Comparison of ENCODE assay signal across 8 cellular contexts in genomic region chr17:79811036-79811887, GRCh38. TPM values are rescaled to one million over a fixed set of nuclear protein-coding genes. Genes with fewer than 3 reads are reported as not detected.
DNase-seq lines count a peak whose midpoint lies in the region; ATAC-seq and TF ChIP-seq lines count a peak whose summit lies in the region.

No MANE protein-coding gene starts in this region.

- H3K36me3 ChIP-seq in gastroesophageal sphincter, result no peaks in the 10 kb centered on the region
- H3K36me3 ChIP-seq in prostate gland, result no peaks in the 10 kb centered on the region

- ATAC-seq in gastroesophageal sphincter (no peak), GM18867 (IDR thresholded peaks at IDR 0.05; ENCODE audit: unreplicated experiment) (no peak)

- H3K4me3 ChIP-seq in gastroesophageal sphincter (no peak overlapping the region), prostate gland (no peak overlapping the region)

- peaks cover 0 to 69% (median 35%) of the 10 kb centered on the region in 3 donors for H3K4me1 ChIP-seq in gastroesophageal sphincter
- peaks cover 36% of the 10 kb centered on the region for H3K4me1 ChIP-seq in prostate gland (replicated peaks)

- WGBS in gastroesophageal sphincter (ENCODE audit: low coverage in 1 of 2), 2 donors, result 2 to 3% methylated on average over 16 to 33 of the region's 66 CpGs
- 2% methylated on average over 44 of the region's 66 CpGs for WGBS in prostate gland

- H3K27ac ChIP-seq in gastroesophageal sphincter (no peak overlapping the region), prostate gland (peak overlapping the region in 1 of 2 donors; percentile 4)

- peak; percentile 92 for DNase-seq in 8988T
- DNase-seq in EL, result peak; percentile 26
- DNase-seq in NCI-H146 (lab: John Stamatoyannopoulos, UW), result peak; percentile 80
- peak; percentile 79 for DNase-seq in UCSD-AML1 (lab: John Stamatoyannopoulos, UW; ENCODE audit: unreplicated experiment)
- DNase-seq in prostate gland (ENCODE audit: low spot score), result no peak
- DNase-seq in stimulated activated CD4-positive, alpha-beta T cell treated with anti-CD3 and anti-CD28 coated beads, Interleukin-12 subunit alpha, Interleukin-12 subunit beta, amount 100 ng/mL, for 4 hours, result no peak

- TF ChIP-seq CTCF in gastroesophageal sphincter (IDR thresholded peaks at IDR 0.05), result peak in 3 of 4 experiments; percentile 17 to 56 (median 37)
- peak; percentile 13 to 54 (median 42) for TF ChIP-seq CTCF in prostate gland (IDR thresholded peaks at IDR 0.05)

- intact Hi-C loops in prostate gland (cut with DNase I), result no loop called here

- H3K27me3 ChIP-seq in gastroesophageal sphincter (peaks cover 100% of the 10 kb centered on the region), prostate gland (replicated peaks; ENCODE audit: insufficient read depth) (peaks cover 17% of the 10 kb centered on the region)

- TF ChIP-seq EP300 in gastroesophageal sphincter (IDR thresholded peaks at IDR 0.05), result no peak

- TF ChIP-seq POLR2A in gastroesophageal sphincter (IDR thresholded peaks at IDR 0.05) (no peak), prostate gland (IDR thresholded peaks at IDR 0.05) (no peak)

- no peaks in the 10 kb centered on the region for H3K9me3 ChIP-seq in gastroesophageal sphincter
- no peaks in the 10 kb centered on the region for H3K9me3 ChIP-seq in prostate gland

RNA-seq across cellular contexts. Expression of gene CBX8, which starts 14.4 kb away (rescaled TPM):
- total RNA-seq in gastroesophageal sphincter (10 to 100 TPM in 1 of 4 donors, 1 to 10 TPM in 2, under 1 TPM in 1; 0.40 to 10.6 (median 3.9) TPM), prostate gland (1 to 10 TPM; 4.7 to 4.8 TPM)

RNA-seq across cellular contexts. Expression of gene CBX4, which starts 28.0 kb away (rescaled TPM):
- total RNA-seq in gastroesophageal sphincter (10 to 100 TPM in 2 of 4 donors, 1 to 10 TPM in 2; 6.7 to 11.5 (median 10.0) TPM), prostate gland (10 to 100 TPM; 28.0 to 28.5 TPM)

RNA-seq across cellular contexts. Expression of gene CBX2, which starts 33.3 kb away (rescaled TPM):
- total RNA-seq in gastroesophageal sphincter (1 to 10 TPM in 3 of 4 donors, under 1 TPM in 1; 0.81 to 2.5 (median 2.0) TPM), prostate gland (10 to 100 TPM in 1 of 2 donors, 1 to 10 TPM in 1; 2.0 to 17.0 TPM)

Comparison
In these comparisons a context has a peak if more than half of its experiments do, and no peak if none do; other contexts are left out.
1. DNase-seq: peak in 8988T (single experiment), EL (single experiment), NCI-H146 (single experiment) and UCSD-AML1 (single experiment); none in prostate gland (single experiment) and stimulated activated CD4-positive, alpha-beta T cell treated with anti-CD3 and anti-CD28 coated beads, Interleukin-12 subunit alpha, Interleukin-12 subunit beta, amount 100 ng/mL, for 4 hours (single experiment).